In genomic region chr17:4249452-4250029, GRCh38 we compare ENCODE assay signal across 1 cellular context.
TF ChIP-seq lines count a peak whose summit lies in the region.

No MANE protein-coding gene starts in this region.

TF ChIP-seq in K562, 482 proteins besides CTCF, POLR2A, EP300 and RAD21 (continues in another document):
- no peak for TF ChIP-seq ZFX (CRISPR knock-in tag; IDR thresholded peaks at IDR 0.05)
- no peak for TF ChIP-seq ZNF133 (CRISPR knock-in tag; IDR thresholded peaks at IDR 0.05)
- peak; percentile 44; the same call in 1 of the 2 replicates for TF ChIP-seq MTA3 (IDR thresholded peaks at IDR 0.05; ENCODE audit: borderline replicate concordance)
- no peak for TF ChIP-seq PPARD (CRISPR knock-in tag; IDR thresholded peaks at IDR 0.05)
- no peak for TF ChIP-seq HEY1 (CRISPR knock-in tag; IDR thresholded peaks at IDR 0.05; ENCODE audit: borderline replicate concordance)
- no peak for TF ChIP-seq NR0B1 (IDR thresholded peaks at IDR 0.05; ENCODE audit: partially characterized antibody)
- TF ChIP-seq ZNF318 (IDR thresholded peaks at IDR 0.05; ENCODE audit: borderline replicate concordance in 1 of 2, low read depth in 1 of 2) = no peak
- no peak for TF ChIP-seq ERF (CRISPR knock-in tag; IDR thresholded peaks at IDR 0.05)
- peak; percentile 80 for TF ChIP-seq HDAC2 (IDR thresholded peaks at IDR 0.05)
- TF ChIP-seq ZNF143 (CRISPR knock-in tag; IDR thresholded peaks at IDR 0.05) = no peak
- no peak for TF ChIP-seq ZNF592 (IDR thresholded peaks at IDR 0.05)
- no peak for TF ChIP-seq C11orf30 (IDR thresholded peaks at IDR 0.05; ENCODE audit: low read depth)
- TF ChIP-seq ZNF41 (CRISPR knock-in tag; conservative IDR thresholded peaks at IDR 0.05) = no peak
- TF ChIP-seq THAP7 (CRISPR knock-in tag; IDR thresholded peaks at IDR 0.05) = no peak
- TF ChIP-seq ZNF212 (CRISPR knock-in tag; IDR thresholded peaks at IDR 0.05) = no peak
- TF ChIP-seq CAMTA2 (CRISPR knock-in tag; conservative IDR thresholded peaks at IDR 0.05) = no peak
- TF ChIP-seq KHSRP (IDR thresholded peaks at IDR 0.05) = peak; percentile 52; the same call in 1 of the 2 replicates
- no peak; the same call in 1 of the 2 replicates for TF ChIP-seq ATF7 (IDR thresholded peaks at IDR 0.05)
- no peak for TF ChIP-seq MITF (IDR thresholded peaks at IDR 0.05)
- TF ChIP-seq NFRKB (IDR thresholded peaks at IDR 0.05; ENCODE audit: low read depth) = no peak
- TF ChIP-seq ZNF431 (CRISPR knock-in tag; IDR thresholded peaks at IDR 0.05) = no peak
- TF ChIP-seq TAF7 (tag; IDR thresholded peaks at IDR 0.05) = no peak
- no peak for TF ChIP-seq HMG20A (CRISPR knock-in tag; conservative IDR thresholded peaks at IDR 0.05)
- no peak for TF ChIP-seq ZNF263 (CRISPR knock-in tag; IDR thresholded peaks at IDR 0.05; ENCODE audit: borderline replicate concordance)
- TF ChIP-seq POLR2B (IDR thresholded peaks at IDR 0.05; ENCODE audit: low read depth, partially characterized antibody) = peak; percentile 13
- TF ChIP-seq PRMT5 (CRISPR knock-in tag; IDR thresholded peaks at IDR 0.05) = no peak
- peak; percentile 88 for TF ChIP-seq FOXM1 (IDR thresholded peaks at IDR 0.05; ENCODE audit: low read depth)
- TF ChIP-seq FOXM1 (CRISPR knock-in tag; IDR thresholded peaks at IDR 0.05; ENCODE audit: low read depth) = no peak
- no peak for TF ChIP-seq MTF1 (CRISPR knock-in tag; IDR thresholded peaks at IDR 0.05; ENCODE audit: borderline replicate concordance)
- peak in 1 of 2 experiments; percentile 73; a peak in 2 of 4 replicates for TF ChIP-seq MLLT1 (IDR thresholded peaks at IDR 0.05)
- no peak for TF ChIP-seq TAF9B (IDR thresholded peaks at IDR 0.05; ENCODE audit: partially characterized antibody)
- TF ChIP-seq CBX2 (IDR thresholded peaks at IDR 0.05; ENCODE audit: insufficient read depth, low read length, poor library complexity, severe bottlenecking) = no peak
- no peak for TF ChIP-seq KDM4B (IDR thresholded peaks at IDR 0.05; ENCODE audit: borderline replicate concordance in 2 of 2, low read depth in 1 of 2)
- TF ChIP-seq ZNF609 (CRISPR knock-in tag; IDR thresholded peaks at IDR 0.05; ENCODE audit: borderline replicate concordance) = no peak
- TF ChIP-seq SIN3A (IDR thresholded peaks at IDR 0.05; ENCODE audit: borderline replicate concordance in 2 of 2, control insufficient read depth in 1 of 2, low read depth in 2 of 2, low read length in 2 of 2) = peak in 1 of 2 experiments; percentile 28; a peak in 1 of 4 replicates
- TF ChIP-seq RFX5 (IDR thresholded peaks at IDR 0.05; ENCODE audit: low read depth, low read length) = peak; percentile 41; the same call in 1 of the 2 replicates
- no peak for TF ChIP-seq TCF7L2 (IDR thresholded peaks at IDR 0.05; ENCODE audit: low read depth, low read length)
- no peak; a peak in 1 of 4 replicates for TF ChIP-seq TEAD1 (CRISPR knock-in tag; IDR thresholded peaks at IDR 0.05)
- no peak for TF ChIP-seq POLR3G (IDR thresholded peaks at IDR 0.05; ENCODE audit: extremely low read depth, insufficient read length, insufficient replicate concordance)
- peak; percentile 78 for TF ChIP-seq BCOR (IDR thresholded peaks at IDR 0.05)
- no peak for TF ChIP-seq MAFF (IDR thresholded peaks at IDR 0.05; ENCODE audit: low read length)
- TF ChIP-seq STAG1 (CRISPR knock-in tag; IDR thresholded peaks at IDR 0.05; ENCODE audit: borderline replicate concordance) = no peak
- peak; percentile 88 for TF ChIP-seq KLF16 (IDR thresholded peaks at IDR 0.05)
